Comparison of ENCODE assay signal across 23 cellular contexts in the genomic region with DNA sequence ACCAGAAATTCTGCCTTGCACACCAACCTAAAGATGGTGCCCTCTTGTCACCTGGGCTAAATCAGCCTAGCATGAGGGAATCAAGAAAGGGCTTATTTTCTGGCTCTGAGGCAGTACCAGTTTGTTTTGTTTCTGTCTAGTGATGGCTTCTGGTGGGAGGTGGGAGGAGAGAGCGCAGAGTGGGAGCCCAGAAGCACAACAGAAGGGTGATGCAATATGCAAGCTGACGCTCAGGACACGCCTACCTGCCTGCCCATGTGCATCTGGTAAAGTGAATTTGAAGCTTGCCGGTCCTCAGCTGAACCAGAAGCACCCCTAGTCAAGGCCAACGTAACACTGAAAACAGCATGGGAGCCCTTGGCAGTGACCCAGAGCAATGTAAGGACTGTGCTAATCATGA.
"Had no signal": no experiment of that assay in that cellular context is flagged by ENCODE, and none has a peak within 500 bp of the region (broad histone marks: within the 10 kb centered on the region; RNA-seq: fewer than 3 reads in every experiment).

No MANE protein-coding gene starts in this region.

- H3K36me3 ChIP-seq: neural progenitor cell, upper lobe of right lung had no signal

- H3K27ac ChIP-seq: foreskin keratinocyte, neural progenitor cell, upper lobe of right lung had no signal

- DNase-seq: activated B cell treated with CpG ODN at 0.5 μM for 24 hours; activated CD4-positive, alpha-beta T cell treated with anti-CD3 and anti-CD28 coated beads for 36 hours; activated CD4-positive, alpha-beta T cell treated with anti-CD3 and anti-CD28 coated beads, Interleukin-2, amount 50 U/mL, for 4 hours; activated CD8-positive, alpha-beta memory T cell treated with anti-CD3 and anti-CD28 coated beads for 24 hours; activated CD8-positive, alpha-beta memory T cell treated with anti-CD3 and anti-CD28 coated beads, Interleukin-2, amount 50 U/mL, for 4 hours; activated T-cell treated with anti-CD3 and anti-CD28 coated beads, Interleukin-2, amount 50 U/mL, for 24 hours; aorta; dermis blood vessel endothelial cell; effector CD8-positive, alpha-beta T cell; erythroblast; foreskin keratinocyte; kidney; naive thymus-derived CD8-positive, alpha-beta T cell; retina; stimulated activated CD4-positive, alpha-beta T cell treated with anti-CD3 and anti-CD28 coated beads, Interleukin-2, amount 100 ng/mL, for 48 hours; stimulated activated naive CD4-positive, alpha-beta T cell; T-helper 9 cell; upper lobe of right lung had no signal

- H3K4me3 ChIP-seq: lung, neural progenitor cell, upper lobe of right lung had no signal

- H3K9me3 ChIP-seq: upper lobe of right lung had no signal

- FAIRE-seq: kidney had no signal

- H2AFZ ChIP-seq: neural progenitor cell had no signal

- H3K9ac ChIP-seq: neural progenitor cell had no signal

- H3K27me3 ChIP-seq: foreskin keratinocyte, neural progenitor cell, upper lobe of right lung had no signal

- ATAC-seq: activated CD4-positive, alpha-beta T cell treated with anti-CD3 and anti-CD28 coated beads for 36 hours; activated naive CD4-positive, alpha-beta T cell treated with anti-CD3 and anti-CD28 coated beads, Interleukin-2, amount 50 U/mL, for 72 hours; activated T-helper 17 cell treated with anti-CD3 and anti-CD28 coated beads, Interleukin-2, amount 50 U/mL, for 72 hours; foreskin keratinocyte; left lobe of liver; naive thymus-derived CD8-positive, alpha-beta T cell; upper lobe of right lung had no signal

- H3K4me2 ChIP-seq: neural progenitor cell had no signal

- H3K4me1 ChIP-seq: foreskin keratinocyte, upper lobe of right lung had no signal
